Comparison of ENCODE assay signal across 9 cellular contexts in genomic region chr17:78241277-78242023, GRCh38. TPM values are rescaled to one million over a fixed set of nuclear protein-coding genes. Genes with fewer than 3 reads are reported as not detected.
DNase-seq lines count a peak whose midpoint lies in the region; ATAC-seq and FAIRE-seq lines count a peak whose summit lies in the region.
"Had no signal": no experiment of that assay in that cellular context is flagged by ENCODE, and none has a peak within 500 bp of the region (broad histone marks: within the 10 kb centered on the region; RNA-seq: fewer than 3 reads in every experiment).

No MANE protein-coding gene starts in this region.

- peak; percentile 71 for FAIRE-seq in HTR-8/SVneo (lab: Jason Lieb, UNC)

- peak; percentile 77 for DNase-seq in Caki2 (ENCODE audit: low read depth)
- DNase-seq in HTR-8/SVneo (ENCODE audit: insufficient read length, low spot score): peak; percentile 59
- peak; percentile 79 for DNase-seq in amniotic epithelial cell (ENCODE audit: low read depth)
- DNase-seq in sciatic nerve (ENCODE audit: low spot score): no peak

- in situ Hi-C loops in Caki2 (cut with HindIII; ENCODE audit: low pct_unique_long_range_greater_than_20kb, low sequenced_read_pairs): no loop called here

- peak overlapping the region; percentile 100 for H3K27ac ChIP-seq in layer of hippocampus (ENCODE audit: low read depth, low read length)

- intact Hi-C loops in sciatic nerve (cut with DNase I): no loop called here

- ATAC-seq in sciatic nerve (no peak), GM21381 (IDR thresholded peaks at IDR 0.05; ENCODE audit: unreplicated experiment) (no peak), HG03571 (IDR thresholded peaks at IDR 0.05; ENCODE audit: unreplicated experiment) (no peak), HG03175 (IDR thresholded peaks at IDR 0.05; ENCODE audit: unreplicated experiment) (no peak)

- H3K27me3 ChIP-seq in layer of hippocampus (ENCODE audit: control insufficient read depth, insufficient read depth, low read length): no peaks in the 10 kb centered on the region

RNA-seq across cellular contexts. Expression of gene TMEM235, which starts 10.0 kb away (rescaled TPM):
- total RNA-seq in Caki2 (2014; rRNA removed; shearing (Covaris generic); ENCODE audit: low replicate concordance): not detected in 2 replicates
- total RNA-seq in sciatic nerve: not detected
- total RNA-seq: natural killer cell treated with Interleukin-12 subunit alpha and Interleukin-12 subunit beta and Interleukin-15 and Interleukin-18, amount 100 ng/mL, for 72 hours had no signal

RNA-seq across cellular contexts. Expression of gene BIRC5, which starts 27.4 kb away (rescaled TPM):
- total RNA-seq in Caki2 (2014; rRNA removed; shearing (Covaris generic); ENCODE audit: low replicate concordance): 192 and 210 TPM in 2 replicates
- total RNA-seq in sciatic nerve: 1.4 TPM

RNA-seq across cellular contexts. Expression of gene AFMID, which starts 54.3 kb away (rescaled TPM):
- 37.2 and 41.1 TPM in 2 replicates for total RNA-seq in Caki2 (2014; rRNA removed; shearing (Covaris generic); ENCODE audit: low replicate concordance)
- 33.6 TPM for total RNA-seq in sciatic nerve

RNA-seq across cellular contexts. Expression of gene TK1, which starts 54.6 kb away (rescaled TPM):
- total RNA-seq in Caki2 (2014; rRNA removed; shearing (Covaris generic); ENCODE audit: low replicate concordance): 160 and 213 TPM in 2 replicates
- 1.8 TPM for total RNA-seq in sciatic nerve

Comparison
In these comparisons a context has a peak if more than half of its experiments do, and no peak if none do; other contexts are left out.
1. RNA of gene BIRC5, which starts 27.4 kb away (total RNA-seq): 192 to 210 TPM in Caki2; 1.4 TPM in sciatic nerve (single experiment); every median in the first group is over 10 times any median in the second.